In the genomic region with DNA sequence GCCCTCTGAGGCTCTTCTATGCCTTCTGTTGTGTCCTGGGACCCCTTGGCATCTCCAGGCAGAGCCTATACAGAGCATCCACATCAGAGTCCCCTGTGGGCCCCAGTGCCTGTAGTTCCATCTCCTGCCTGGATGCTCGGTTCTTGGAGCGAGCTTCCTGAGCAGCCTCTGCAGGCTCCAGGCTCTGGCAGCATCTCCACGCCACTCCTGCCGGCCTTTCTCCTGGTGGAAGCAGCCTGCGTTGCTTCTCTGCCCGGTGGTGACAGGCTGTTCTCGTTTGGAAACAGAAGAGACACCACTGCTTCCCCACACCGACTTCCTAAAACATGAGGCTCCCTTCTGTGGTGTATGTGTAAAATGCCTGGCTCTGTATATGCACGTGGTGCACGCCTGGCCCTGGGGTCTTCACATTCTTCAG, we compare ENCODE assay signal across 12 cellular contexts. TPM values are rescaled to one million over a fixed set of nuclear protein-coding genes. Genes with fewer than 3 reads are reported as not detected.
DNase-seq lines count a peak whose midpoint lies in the region; ATAC-seq and TF ChIP-seq lines count a peak whose summit lies in the region.
"Had no signal": no experiment of that assay in that cellular context is flagged by ENCODE, and none has a peak within 500 bp of the region (broad histone marks: within the 10 kb centered on the region; RNA-seq: fewer than 3 reads in every experiment).

No MANE protein-coding gene starts in this region.

- ATAC-seq in natural killer cell (no peak), esophagus mucosa (no peak)

- CTCF ChIA-PET in AG04450 (lab: Charles Lee), result interaction anchor here (0.7 kb wide), 1 partner anchor 18 kb away, joined by 3 read pairs; no protein-coding TSS in a partner anchor

- H3K4me1 ChIP-seq in hepatocyte (ENCODE audit: insufficient read depth), result peaks cover 14% of the 10 kb centered on the region

- TF ChIP-seq CTCF in AG04450 (IDR thresholded peaks at IDR 0.05; ENCODE audit: low read depth, low read length) (peak; percentile 29; the same call in 1 of the 2 replicates), hepatocyte (IDR thresholded peaks at IDR 0.05; ENCODE audit: poor library complexity) (no peak), natural killer cell (IDR thresholded peaks at IDR 0.05) (no peak)

- no peaks in the 10 kb centered on the region for H3K27me3 Mint-ChIP-seq in natural killer cell (ENCODE audit: low read depth in 2 of 2)

- H3K36me3 Mint-ChIP-seq in natural killer cell, result peaks cover 14% of the 10 kb centered on the region

- H3K27me3 ChIP-seq in AG04450 (ENCODE audit: control insufficient read depth, insufficient read depth, low read length) (no peaks in the 10 kb centered on the region), hepatocyte (no peaks in the 10 kb centered on the region)
- H3K27me3 ChIP-seq: dorsolateral prefrontal cortex had no signal

- peaks cover 5 to 6% of the 10 kb centered on the region in 2 donors for H3K9me3 Mint-ChIP-seq in natural killer cell

- no peaks in the 10 kb centered on the region for H3K36me3 ChIP-seq in hepatocyte (replicated peaks; ENCODE audit: insufficient read depth, low read depth)

- H3K4me1 Mint-ChIP-seq in natural killer cell, result peaks cover 72 to 73% of the 10 kb centered on the region in 2 donors

- POLR2A ChIA-PET in AG04450 (lab: Yijun Ruan, JAX), result no interaction called here

- H3K9me2 ChIP-seq in hepatocyte (replicated peaks; ENCODE audit: insufficient read depth), result no peaks in the 10 kb centered on the region

- H3K27ac Mint-ChIP-seq in natural killer cell, result no peak overlapping the region
- H3K27ac Mint-ChIP-seq: activated T-helper 1 cell treated with anti-CD3 and anti-CD28 coated beads, Interleukin-12 subunit alpha, Interleukin-12 subunit beta, Interleukin-2, Interleukin-4 antibody, amounts not matched to agents 30 ng/mL and 10 ng/mL and 1 ng/mL, durations not matched to agents 14 hours and 24 hours and 36 hours had no signal

- no peak overlapping the region for H2AFZ ChIP-seq in hepatocyte

- H3K9me3 ChIP-seq in AG04450 (ENCODE audit: control insufficient read depth, insufficient read depth, low read length), result peaks cover 5% of the 10 kb centered on the region
- peaks cover 5% of the 10 kb centered on the region for H3K9me3 ChIP-seq in hepatocyte (ENCODE audit: low read depth)

- H3K27ac ChIP-seq in AG04450 (ENCODE audit: low read depth, low read length) (no peak overlapping the region), hepatocyte (peak overlapping the region; percentile 5)

- H3K4me3 Mint-ChIP-seq in natural killer cell, result no peak overlapping the region
- H3K4me3 Mint-ChIP-seq: activated T-helper 1 cell treated with anti-CD3 and anti-CD28 coated beads, Interleukin-12 subunit alpha, Interleukin-12 subunit beta, Interleukin-2, Interleukin-4 antibody, amounts not matched to agents 30 ng/mL and 10 ng/mL and 1 ng/mL, durations not matched to agents 14 hours and 24 hours and 36 hours had no signal

- peaks cover 60% of the 10 kb centered on the region for H4K20me1 ChIP-seq in hepatocyte (ENCODE audit: insufficient read depth, poor library complexity, severe bottlenecking)

- peaks cover 98% of the 10 kb centered on the region for H3K79me2 ChIP-seq in hepatocyte

- intact Hi-C loops in natural killer cell (cut with micrococcal nuclease), result no loop called here

- no peak for DNase-seq in AG04450 (ENCODE audit: low read depth, low spot score)
- DNase-seq in ELR (ENCODE audit: low read depth), result peak; percentile 35
- DNase-seq in astrocyte of the hippocampus (ENCODE audit: low read depth, low spot score), result peak; percentile 18
- DNase-seq in hepatocyte (ENCODE audit: low spot score), result no peak
- DNase-seq in NCI-H226, result no peak
- no peak for DNase-seq in natural killer cell
- no peak for DNase-seq in RKO (ENCODE audit: low spot score)
- DNase-seq: hippocampal formation, NCI-H2029 had no signal

- H3K4me3 ChIP-seq in AG04450 (ENCODE audit: low read depth, low read length), result no peak overlapping the region
- H3K4me3 ChIP-seq in hepatocyte, result no peak overlapping the region
- H3K4me3 ChIP-seq: dorsolateral prefrontal cortex had no signal

- no peak overlapping the region for H3K4me2 ChIP-seq in hepatocyte

- WGBS in hepatocyte (ENCODE audit: low lambda C conversion rate, missing lambda C conversion rate), result 63% methylated on average over 10 of the region's 10 CpGs

RNA-seq across cellular contexts. Expression of a gene that starts 52.8 kb away (rescaled TPM):
- polyA plus RNA-seq in AG04450 (2011; rRNA removed) (21.4 and 30.8 TPM in 2 replicates), hepatocyte (38.8 and 41.3 TPM in 2 replicates)
- 65.2 and 111 TPM in 2 replicates for polyA minus RNA-seq in AG04450 (2011; rRNA and poly(A)+ RNA removed)
- total RNA-seq in hepatocyte (42.2 and 50.4 TPM in 2 replicates), natural killer cell (100 to 1,000 TPM; 166 to 186 (median 167) TPM), esophagus mucosa (39.7 TPM)

Comparison
In these comparisons a context has a peak if more than half of its experiments do, and no peak if none do; other contexts are left out.
1. DNase-seq: peak in ELR (single experiment) and astrocyte of the hippocampus (single experiment); none in AG04450 (single experiment), hepatocyte (single experiment), NCI-H226 (single experiment), natural killer cell (single experiment) and RKO (single experiment).